Comparison of ENCODE assay signal across 2 cellular contexts in the genomic region with DNA sequence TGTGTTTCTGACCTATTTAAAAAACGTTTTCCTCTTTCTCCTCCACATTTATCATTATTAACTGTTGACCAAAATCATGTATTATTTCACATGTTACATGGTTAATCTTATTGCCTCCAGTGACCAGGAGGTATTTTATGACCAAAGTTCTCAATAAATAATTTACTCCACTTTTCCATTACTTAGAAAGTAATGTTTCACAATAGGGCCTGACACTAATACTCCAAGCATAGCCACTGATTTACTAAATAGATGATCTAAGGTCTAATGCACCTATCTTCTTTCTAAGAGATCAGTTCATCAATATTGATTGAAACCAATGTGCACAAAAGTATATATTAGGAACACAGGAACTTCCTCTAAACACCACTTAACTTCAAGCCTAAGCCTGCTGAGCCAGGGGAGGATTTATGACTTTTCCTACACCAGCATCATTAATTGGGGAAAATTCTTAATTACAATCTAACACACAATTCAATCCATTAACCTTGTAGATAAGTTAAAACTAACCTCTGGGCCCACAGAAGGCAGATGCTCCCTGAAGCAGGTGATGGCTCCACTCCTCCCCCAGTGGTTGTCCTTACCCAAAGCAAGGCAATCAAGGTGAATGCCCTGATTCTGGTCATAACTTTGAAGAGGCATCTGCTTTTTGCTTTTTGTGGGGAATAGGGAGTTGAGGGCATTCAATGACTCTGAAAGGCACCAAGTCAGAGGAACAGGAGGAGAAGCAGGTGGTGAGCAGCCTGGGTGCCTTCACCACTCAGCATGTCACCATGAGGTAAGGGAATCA.
TF ChIP-seq lines count a peak whose summit lies in the region.

No MANE protein-coding gene starts in this region.

TF ChIP-seq in H1, 55 proteins besides CTCF, POLR2A, EP300 and RAD21:
- TF ChIP-seq CHD1 (IDR thresholded peaks at IDR 0.05; ENCODE audit: low read depth, low read length) = no peak
- TF ChIP-seq SRF (IDR thresholded peaks at IDR 0.05; ENCODE audit: low read depth, low read length) = no peak
- no peak for TF ChIP-seq CHD2 (IDR thresholded peaks at IDR 0.05; ENCODE audit: low read length)
- no peak for TF ChIP-seq CREB1 (IDR thresholded peaks at IDR 0.05)
- TF ChIP-seq TAF7 (optimal IDR thresholded peaks at IDR 0.05; ENCODE audit: borderline replicate concordance, low read depth, low read length) = no peak
- no peak for TF ChIP-seq POLR2AphosphoS5 (IDR thresholded peaks at IDR 0.05; ENCODE audit: low read depth, low read length)
- TF ChIP-seq JUN (IDR thresholded peaks at IDR 0.05; ENCODE audit: low read depth, low read length) = no peak
- no peak for TF ChIP-seq MAX (IDR thresholded peaks at IDR 0.05)
- no peak for TF ChIP-seq SIRT6 (IDR thresholded peaks at IDR 0.05; ENCODE audit: low read length)

TF ChIP-seq in liver, 16 proteins besides CTCF, POLR2A, EP300 and RAD21:
- TF ChIP-seq HNF4G (IDR thresholded peaks at IDR 0.05) (no peak), RXRA (IDR thresholded peaks at IDR 0.05) (peak; percentile 30 to 78), SP1 (IDR thresholded peaks at IDR 0.05) (peak; percentile 35), ATF3 (IDR thresholded peaks at IDR 0.05) (no peak), HNF4A (conservative IDR thresholded peaks at IDR 0.05) (peak; percentile 26 to 64)
- TF ChIP-seq, protein P1, sequence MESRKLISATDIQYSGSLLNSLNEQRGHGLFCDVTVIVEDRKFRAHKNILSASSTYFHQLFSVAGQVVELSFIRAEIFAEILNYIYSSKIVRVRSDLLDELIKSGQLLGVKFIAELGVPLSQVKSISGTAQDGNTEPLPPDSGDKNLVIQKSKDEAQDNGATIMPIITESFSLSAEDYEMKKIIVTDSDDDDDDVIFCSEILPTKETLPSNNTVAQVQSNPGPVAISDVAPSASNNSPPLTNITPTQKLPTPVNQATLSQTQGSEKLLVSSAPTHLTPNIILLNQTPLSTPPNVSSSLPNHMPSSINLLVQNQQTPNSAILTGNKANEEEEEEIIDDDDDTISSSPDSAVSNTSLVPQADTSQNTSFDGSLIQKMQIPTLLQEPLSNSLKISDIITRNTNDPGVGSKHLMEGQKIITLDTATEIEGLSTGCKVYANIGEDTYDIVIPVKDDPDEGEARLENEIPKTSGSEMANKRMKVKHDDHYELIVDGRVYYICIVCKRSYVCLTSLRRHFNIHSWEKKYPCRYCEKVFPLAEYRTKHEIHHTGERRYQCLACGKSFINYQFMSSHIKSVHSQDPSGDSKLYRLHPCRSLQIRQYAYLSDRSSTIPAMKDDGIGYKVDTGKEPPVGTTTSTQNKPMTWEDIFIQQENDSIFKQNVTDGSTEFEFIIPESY (IDR thresholded peaks at IDR 0.05) = no peak
